In the genomic region with DNA sequence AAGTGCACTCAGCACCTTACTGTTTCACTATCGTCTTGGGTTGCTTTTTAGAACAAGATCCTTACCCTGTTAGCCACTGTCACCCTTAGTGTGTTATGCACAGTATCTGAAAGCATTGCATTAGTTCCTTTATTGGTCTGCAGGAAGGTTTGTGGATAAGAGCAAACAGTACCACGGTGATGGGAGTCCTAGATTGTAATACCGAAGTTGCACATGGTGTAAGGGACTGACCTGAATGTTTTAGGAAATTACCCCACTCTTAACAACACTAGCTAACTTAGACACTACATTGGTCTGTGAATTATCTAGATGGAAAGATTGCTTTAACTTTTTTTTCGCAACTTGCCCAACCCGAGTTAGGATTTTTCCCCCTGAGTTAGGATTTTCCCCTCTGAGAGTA, we compare ENCODE assay signal across 9 cellular contexts. TPM values are rescaled to one million over a fixed set of nuclear protein-coding genes. Genes with fewer than 3 reads are reported as not detected.
DNase-seq lines count a peak whose midpoint lies in the region; ATAC-seq, FAIRE-seq and TF ChIP-seq lines count a peak whose summit lies in the region.
"Had no signal": no experiment of that assay in that cellular context is flagged by ENCODE, and none has a peak within 500 bp of the region (broad histone marks: within the 10 kb centered on the region; RNA-seq: fewer than 3 reads in every experiment).

No MANE protein-coding gene starts in this region.

- peak overlapping the region; percentile 85 to 95 (median 89) for H3K4me3 ChIP-seq in mammary epithelial cell (replicated peaks in 1 of 3; ENCODE audit: insufficient read depth in 1 of 3, low read depth in 2 of 3, low read length in 3 of 3)

- intact Hi-C loops in mammary epithelial cell (cut with micrococcal nuclease) = no loop called here

- H3K36me3 ChIP-seq in mammary epithelial cell (ENCODE audit: insufficient read depth, low read length) = no peaks in the 10 kb centered on the region

- H3K4me2 ChIP-seq in mammary epithelial cell (ENCODE audit: insufficient read depth, low read depth, low read length) = peak overlapping the region; percentile 74

- ATAC-seq in activated T-cell treated with anti-CD3 and anti-CD28 coated beads, Interleukin-2, amount 50 U/mL, for 4 hours = no peak
- no peak for ATAC-seq in HG03342 (IDR thresholded peaks at IDR 0.05; ENCODE audit: unreplicated experiment)

- in situ Hi-C loops in mammary epithelial cell (cut with MboI; ENCODE audit: low sequenced_read_pairs in 2 of 2) = no loop called here

- FAIRE-seq in urothelium cell line (lab: Jason Lieb, UNC) = no peak
- FAIRE-seq: endometrium had no signal

- peak overlapping the region; percentile 87 for H3K9ac ChIP-seq in mammary epithelial cell (ENCODE audit: insufficient read depth, low read length)

- no peaks in the 10 kb centered on the region for H4K20me1 ChIP-seq in mammary epithelial cell (ENCODE audit: insufficient read depth, low read length)

- H3K27me3 ChIP-seq in mammary epithelial cell (ENCODE audit: insufficient read depth, low read length) = no peaks in the 10 kb centered on the region

- WGBS in mammary epithelial cell (ENCODE audit: low coverage, missing lambda C conversion rate) = 9% methylated on average over 5 of the region's 5 CpGs

- H3K4me1 ChIP-seq in mammary epithelial cell (ENCODE audit: insufficient read depth, low read length) = peaks cover 4% of the 10 kb centered on the region

- peaks cover 6% of the 10 kb centered on the region for H3K36me3 Mint-ChIP-seq in activated T-cell treated with anti-CD3 and anti-CD28 coated beads, Interleukin-2, amount 50 U/mL, for 4 hours (ENCODE audit: insufficient read depth)

- no peaks in the 10 kb centered on the region for H3K9me3 Mint-ChIP-seq in activated T-cell treated with anti-CD3 and anti-CD28 coated beads, Interleukin-2, amount 50 U/mL, for 4 hours

- H3K27ac ChIP-seq in mammary epithelial cell (ENCODE audit: insufficient read depth, low read depth, low read length) = peak overlapping the region; percentile 79

- H2AFZ ChIP-seq in mammary epithelial cell (ENCODE audit: low read depth, low read length) = no peak overlapping the region

- no peak for TF ChIP-seq CTCF in mammary epithelial cell (conservative IDR thresholded peaks at IDR 0.05 in 1 of 2, IDR thresholded peaks at IDR 0.05 in 1 of 2; ENCODE audit: extremely low read depth in 1 of 2, insufficient read depth in 1 of 2, low read depth in 1 of 2, low read length in 2 of 2)

- CTCF ChIA-PET in mammary epithelial cell (lab: Charles Lee; ENCODE audit: low non-redundant PET) = no interaction called here

- peaks cover 45% of the 10 kb centered on the region for H3K4me1 Mint-ChIP-seq in activated T-cell treated with anti-CD3 and anti-CD28 coated beads, Interleukin-2, amount 50 U/mL, for 4 hours (ENCODE audit: low read depth)

- H3K27me3 Mint-ChIP-seq in activated T-cell treated with anti-CD3 and anti-CD28 coated beads, Interleukin-2, amount 50 U/mL, for 4 hours (ENCODE audit: low read depth) = no peaks in the 10 kb centered on the region

- no peak for DNase-seq in activated T-cell treated with anti-CD3 and anti-CD28 coated beads, Interleukin-2, amount 50 U/mL, for 4 hours
- no peak for DNase-seq in activated T-cell treated with anti-CD3 and anti-CD28 coated beads, Interleukin-2, amount 50 U/mL, for 1 hour
- DNase-seq in NOMO-1 treated with DMSO at 0.1 percent for 48 hours (lab: John Stamatoyannopoulos, UW; ENCODE audit: unreplicated experiment) = peak; percentile 47
- peak; percentile 27 for DNase-seq in mammary epithelial cell
- DNase-seq in medulla oblongata (ENCODE audit: extremely low spot score) = peak; percentile 45
- peak; percentile 16 for DNase-seq in urothelium cell line (ENCODE audit: low spot score)
- DNase-seq in ecto neural progenitor cell (ENCODE audit: low spot score) = no peak

- peak overlapping the region; percentile 93 for H3K4me3 Mint-ChIP-seq in activated T-cell treated with anti-CD3 and anti-CD28 coated beads, Interleukin-2, amount 50 U/mL, for 4 hours

- BruUV-seq in mammary epithelial cell (replicated peaks; lab: Mats Ljungman, UMichigan) = no TSS peak

- no peaks in the 10 kb centered on the region for H3K9me3 ChIP-seq in mammary epithelial cell (replicated peaks; ENCODE audit: insufficient read depth, low read length)

- H3K79me2 ChIP-seq in mammary epithelial cell (ENCODE audit: insufficient read depth, low read length) = peaks cover 62% of the 10 kb centered on the region

- dilution Hi-C loops in mammary epithelial cell (cut with HindIII; ENCODE audit: low sequenced_read_pairs) = no loop called here

RNA-seq across cellular contexts. Expression of a gene that starts 1.3 kb away (rescaled TPM):
- total RNA-seq in activated T-cell treated with anti-CD3 and anti-CD28 coated beads, Interleukin-2, amount 50 U/mL, for 4 hours = 100 to 1,000 TPM in 2 of 3 donors, 10 to 100 TPM in 1; 97.2 to 113 (median 104) TPM
- 100 to 1,000 TPM in 1 of 2 donors, 10 to 100 TPM in 1; 93.2 to 149 TPM for total RNA-seq in mammary epithelial cell
- polyA plus RNA-seq in mammary epithelial cell = 50.8 TPM
- polyA minus RNA-seq in mammary epithelial cell = 91.9 TPM

Comparison
In these comparisons a context has a peak if more than half of its experiments do, and no peak if none do; other contexts are left out.
1. DNase-seq: peak in NOMO-1 treated with DMSO at 0.1 percent for 48 hours (single experiment), mammary epithelial cell (single experiment), medulla oblongata (single experiment) and urothelium cell line (single experiment); none in activated T-cell treated with anti-CD3 and anti-CD28 coated beads, Interleukin-2, amount 50 U/mL, for 4 hours (single experiment), activated T-cell treated with anti-CD3 and anti-CD28 coated beads, Interleukin-2, amount 50 U/mL, for 1 hour (single experiment) and ecto neural progenitor cell (single experiment).